ENCODE assay signal across 21 cellular contexts in genomic region chr1:223399393-223399792, GRCh38. TPM values are rescaled to one million over a fixed set of nuclear protein-coding genes. Genes with fewer than 3 reads are reported as not detected.
"Had no signal": no experiment of that assay in that cellular context is flagged by ENCODE, and none has a peak within 500 bp of the region (broad histone marks: within the 10 kb centered on the region; RNA-seq: fewer than 3 reads in every experiment).

No MANE protein-coding gene starts in this region.

RNA-seq across cellular contexts. Expression of gene CCDC185, which starts 6.2 kb away (rescaled TPM):
- total RNA-seq: activated naive CD4-positive, alpha-beta T cell treated with anti-CD3 and anti-CD28 coated beads for 36 hours; activated naive CD4-positive, alpha-beta T cell treated with anti-CD3 and anti-CD28 coated beads, Interleukin-2, amount 50 U/mL, for 72 hours; activated naive CD8-positive, alpha-beta T cell treated with anti-CD3 and anti-CD28 coated beads for 36 hours; activated naive CD8-positive, alpha-beta T cell treated with anti-CD3 and anti-CD28 coated beads, Interleukin-2, amount 10 ng/mL, durations not matched to agents 7 days and 5 days; activated T-cell treated with anti-CD3 and anti-CD28 coated beads, Interleukin-2, amount 50 U/mL, for 4 hours; activated T-cell treated with anti-CD3 and anti-CD28 coated beads, Interleukin-2, amount 50 U/mL, for 72 hours; activated T-helper 1 cell treated with anti-CD3 and anti-CD28 coated beads, Interleukin-12 subunit alpha, Interleukin-12 subunit beta, Interleukin-2, Interleukin-4 antibody, amounts not matched to agents 30 ng/mL and 10 ng/mL and 1 ng/mL, durations not matched to agents 14 hours and 24 hours and 36 hours; activated T-helper 17 cell treated with anti-CD3 and anti-CD28 coated beads, Interleukin-2, amount 50 U/mL, for 72 hours; activated T-helper 2 cell treated with anti-CD3 and anti-CD28 coated beads, Interferon-gamma antibody, Interleukin-2, Interleukin-4, amounts not matched to agents 10 μg/mL and 5 μg/mL and 100 μg/mL, durations not matched to agents 14 hours and 24 hours and 36 hours; adrenal gland; aorta; ascending aorta; astrocyte; body of pancreas; breast epithelium; bronchial epithelial cell; cardiac muscle cell; cardiac septum; cerebellum; chondrocyte had no signal
- polyA plus RNA-seq: adipose tissue, adrenal gland, aorta, cardiac muscle cell had no signal

RNA-seq across cellular contexts. Expression of gene SUSD4, which starts 35.4 kb away (rescaled TPM):
- total RNA-seq: activated T-helper 1 cell treated with anti-CD3 and anti-CD28 coated beads, Interleukin-12 subunit alpha, Interleukin-12 subunit beta, Interleukin-2, Interleukin-4 antibody, amounts not matched to agents 30 ng/mL and 10 ng/mL and 1 ng/mL, durations not matched to agents 14 hours and 24 hours and 36 hours; ascending aorta had no signal
